1 cellular context compared by ENCODE assay signal in genomic region chr22:17384612-17385345, GRCh38.
TF ChIP-seq lines count a peak whose summit lies in the region.

No MANE protein-coding gene starts in this region.

TF ChIP-seq in GM23338, 12 proteins besides CTCF, POLR2A, EP300 and RAD21 (continued from another document):
- no peak for TF ChIP-seq ZNF462 (CRISPR knock-in tag; IDR thresholded peaks at IDR 0.05)
- TF ChIP-seq ZNF114 (CRISPR knock-in tag; IDR thresholded peaks at IDR 0.05), result no peak
- no peak for TF ChIP-seq EZH2 (IDR thresholded peaks at IDR 0.05; ENCODE audit: low read depth, unreplicated experiment)
- no peak for TF ChIP-seq CREB1 (CRISPR knock-in tag; IDR thresholded peaks at IDR 0.05; ENCODE audit: low read depth)
- no peak for TF ChIP-seq STAT1 (IDR thresholded peaks at IDR 0.05; ENCODE audit: unreplicated experiment)
- no peak for TF ChIP-seq ETS1 (IDR thresholded peaks at IDR 0.05)
- no peak for TF ChIP-seq EZH2phosphoT487 (IDR thresholded peaks at IDR 0.05; ENCODE audit: unreplicated experiment)
- TF ChIP-seq ZNF331 (CRISPR knock-in tag; IDR thresholded peaks at IDR 0.05; ENCODE audit: low read depth), result no peak
- no peak for TF ChIP-seq NANOG (IDR thresholded peaks at IDR 0.05; ENCODE audit: borderline replicate concordance)
- TF ChIP-seq JUNB (IDR thresholded peaks at IDR 0.05; ENCODE audit: unreplicated experiment), result no peak
- no peak for TF ChIP-seq REST (IDR thresholded peaks at IDR 0.05; ENCODE audit: unreplicated experiment)
